In genomic region chr12:57126561-57126960, GRCh38 we compare ENCODE assay signal across 10 cellular contexts. TPM values are rescaled to one million over a fixed set of nuclear protein-coding genes. Genes with fewer than 3 reads are reported as not detected.
DNase-seq lines count a peak whose midpoint lies in the region; ATAC-seq and TF ChIP-seq lines count a peak whose summit lies in the region.
"Had no signal": no experiment of that assay in that cellular context is flagged by ENCODE, and none has a peak within 500 bp of the region (broad histone marks: within the 10 kb centered on the region; RNA-seq: fewer than 3 reads in every experiment).

No MANE protein-coding gene starts in this region.

- H3K27me3 ChIP-seq in right cardiac atrium (ENCODE audit: control insufficient read depth, insufficient read depth) = no peaks in the 10 kb centered on the region

- no peaks in the 10 kb centered on the region for H3K36me3 ChIP-seq in HEK293 (ENCODE audit: control insufficient read depth in 2 of 2, insufficient read depth in 1 of 2, low read length in 2 of 2)

- CTCF ChIA-PET in HEK293 (lab: Yijun Ruan, JAX) (interaction anchor here (0.8 to 8.9 kb wide), 3 partner anchors 46 to 94 kb away, joined by 3 to 259 read pairs (median 141); no protein-coding TSS in a partner anchor), RWPE1 (lab: Yijun Ruan, JAX) (interaction anchor here (1.0 to 7.2 kb wide), 3 partner anchors 14 to 56 kb away, joined by 4 to 89 read pairs (median 5); no protein-coding TSS in a partner anchor)

- H3K4me3 ChIP-seq in HEK293 (ENCODE audit: low read depth, low read length) = no peak overlapping the region
- no peak overlapping the region for H3K4me3 ChIP-seq in right cardiac atrium (ENCODE audit: low read length)
- no peak overlapping the region for H3K4me3 ChIP-seq in skin epidermis

- ATAC-seq in right cardiac atrium (no peak), HG02571 (IDR thresholded peaks at IDR 0.05; ENCODE audit: unreplicated experiment) (no peak)

- TF ChIP-seq CTCF in HEK293 (tag by site-specific recombination; IDR thresholded peaks at IDR 0.05) (no peak), RWPE1 (conservative IDR thresholded peaks at IDR 0.05; ENCODE audit: low read depth) (no peak)

- H3K4me1 ChIP-seq in HEK293 (ENCODE audit: control insufficient read depth, insufficient read depth, low read length) (peaks cover 10% of the 10 kb centered on the region), right cardiac atrium (ENCODE audit: control insufficient read depth, insufficient read depth, low read length) (no peaks in the 10 kb centered on the region)

- POLR2A ChIA-PET in HEK293 (lab: Yijun Ruan, JAX) = interaction anchor here (2.0 to 2.6 kb wide), 2 partner anchors 15 to 39 kb away, joined by 11 to 27 read pairs; partner anchors contain the start of genes NAB2 and STAT6
- POLR2A ChIA-PET in RWPE1 (lab: Yijun Ruan, JAX; ENCODE audit: low non-redundant PET) = interaction anchor here (0.6 to 0.7 kb wide), 2 partner anchors 10 to 50 kb away, joined by 3 read pairs; no protein-coding TSS in a partner anchor

- H3K9me3 ChIP-seq in HEK293 (ENCODE audit: control insufficient read depth, insufficient read depth, low read depth, low read length) (no peaks in the 10 kb centered on the region), right cardiac atrium (ENCODE audit: control insufficient read depth, low read length) (no peaks in the 10 kb centered on the region)

- WGBS in right cardiac atrium = 55% methylated on average over 7 of the region's 7 CpGs

- peak overlapping the region; percentile 57; the same call in 1 of the 2 replicates for H3K27ac ChIP-seq in HEK293 (ENCODE audit: extremely low read depth, low read depth, low read length)
- H3K27ac ChIP-seq in RWPE1 = peak overlapping the region; percentile 100
- peak overlapping the region; percentile 100 for H3K27ac ChIP-seq in right cardiac atrium (ENCODE audit: low read length)
- peak overlapping the region in 17 of 21 experiments; percentile 82 to 97 (median 93) for H3K27ac ChIP-seq in skin epidermis

- intact Hi-C loops in right cardiac atrium (cut with DNase I) = no loop called here

- DNase-seq in RWPE1 (ENCODE audit: low spot score) (no peak), right cardiac atrium (peak in 1 of 3 donors; percentile 36), GF-D8 (lab: John Stamatoyannopoulos, UW) (no peak), NCI-H1436 (lab: John Stamatoyannopoulos, UW) (no peak)
- no peak for DNase-seq in activated effector memory CD4-positive, alpha-beta T cell treated with Interleukin-2 at 50 U/mL for 16 hours
- DNase-seq: activated T-cell treated with anti-CD3 and anti-CD28 coated beads for 4 hours had no signal

TF ChIP-seq in HEK293, 187 proteins besides CTCF, POLR2A, EP300 and RAD21:
- TF ChIP-seq ZNF701 (tag by site-specific recombination; IDR thresholded peaks at IDR 0.05) (no peak), ZNF530 (tag by site-specific recombination; IDR thresholded peaks at IDR 0.05; ENCODE audit: low read depth) (no peak), ZNF621 (tag by site-specific recombination; IDR thresholded peaks at IDR 0.05) (no peak), ZNF404 (tag by site-specific recombination; IDR thresholded peaks at IDR 0.05) (no peak), ZBTB17 (tag by site-specific recombination; IDR thresholded peaks at IDR 0.05) (no peak), ZNF239 (tag by site-specific recombination; IDR thresholded peaks at IDR 0.05) (no peak), OVOL3 (tag by site-specific recombination; IDR thresholded peaks at IDR 0.05) (no peak), GLIS1 (tag by site-specific recombination; IDR thresholded peaks at IDR 0.05) (no peak), FEZF1 (tag by site-specific recombination; IDR thresholded peaks at IDR 0.05) (no peak), PRDM4 (tag by site-specific recombination; IDR thresholded peaks at IDR 0.05) (no peak), ZFHX2 (tag by site-specific recombination; conservative IDR thresholded peaks at IDR 0.05) (no peak), ZNF837 (tag by site-specific recombination; IDR thresholded peaks at IDR 0.05) (no peak), ZNF18 (tag by site-specific recombination; IDR thresholded peaks at IDR 0.05) (no peak), MEIS1 (CRISPR knock-in tag; IDR thresholded peaks at IDR 0.05; ENCODE audit: borderline replicate concordance) (no peak), KLF8 (tag by site-specific recombination; IDR thresholded peaks at IDR 0.05) (no peak), MYNN (tag by site-specific recombination; IDR thresholded peaks at IDR 0.05; ENCODE audit: borderline replicate concordance) (no peak), ZNF202 (tag by site-specific recombination; IDR thresholded peaks at IDR 0.05; ENCODE audit: borderline replicate concordance) (no peak)

RNA-seq across cellular contexts. Expression of gene LRP1, which starts 1.7 kb away (rescaled TPM):
- total RNA-seq in right cardiac atrium = 100 to 1,000 TPM in 3 of 4 donors, 10 to 100 TPM in 1; 79.7 to 181 (median 154) TPM
- 55.0 TPM for polyA plus RNA-seq in right cardiac atrium

RNA-seq across cellular contexts. Expression of gene STAT6, which starts 15.4 kb away (rescaled TPM):
- 10 to 100 TPM; 77.8 to 89.6 (median 83.6) TPM for total RNA-seq in right cardiac atrium
- polyA plus RNA-seq in right cardiac atrium = 57.6 TPM

RNA-seq across cellular contexts. Expression of gene LRP1-AS, which starts 20.9 kb away (rescaled TPM):
- total RNA-seq in right cardiac atrium = not detected
- polyA plus RNA-seq in right cardiac atrium = not detected
- total RNA-seq: fibroblast of lung had no signal
- polyA plus RNA-seq: fibroblast of lung had no signal

RNA-seq across cellular contexts. Expression of gene NAB2, which starts 37.6 kb away (rescaled TPM):
- 10 to 100 TPM; 12.8 to 22.7 (median 14.7) TPM for total RNA-seq in right cardiac atrium
- 13.8 TPM for polyA plus RNA-seq in right cardiac atrium

RNA-seq across cellular contexts. Expression of gene NEMP1, which starts 48.0 kb away (rescaled TPM):
- total RNA-seq in right cardiac atrium = 1 to 10 TPM; 4.4 to 6.1 (median 5.1) TPM
- 1.6 TPM for polyA plus RNA-seq in right cardiac atrium
